In genomic region chr9:886886-887285, GRCh38 we compare ENCODE assay signal across 22 cellular contexts. TPM values are rescaled to one million over a fixed set of nuclear protein-coding genes. Genes with fewer than 3 reads are reported as not detected.
"Had no signal": no experiment of that assay in that cellular context is flagged by ENCODE, and none has a peak within 500 bp of the region (broad histone marks: within the 10 kb centered on the region; RNA-seq: fewer than 3 reads in every experiment).

No MANE protein-coding gene starts in this region.

- FAIRE-seq: HepG2 had no signal

- H3K27me3 ChIP-seq: MG63 had no signal

- DNase-seq: IMR-90, Karpas-422, KG1, MG63, NCI-H1092, NCI-H1105 treated with DMSO at 0.1 percent for 48 hours, NCI-H1417 treated with DMSO at 0.1 percent for 48 hours, NCI-H146, NCI-H1694 treated with DMSO at 0.1 percent for 48 hours, NCI-H1930, NCI-H2081, NCI-H2107, NCI-H345, NCI-H446 treated with DMSO at 0.1 percent for 48 hours, NCI-H510A treated with DMSO at 0.1 percent for 48 hours, SHP77, SK-N-SH, SW 1271 had no signal

- H3K27ac ChIP-seq: RWPE1 had no signal

- ATAC-seq: HepG2 had no signal

- H3K9me3 ChIP-seq: MG63, SK-N-SH had no signal

- H3K36me3 ChIP-seq: MG63 had no signal

- H3K4me3 ChIP-seq: MG63 had no signal

RNA-seq across cellular contexts. Expression of gene DMRT1, which starts 45.4 kb away (rescaled TPM):
- total RNA-seq: HepG2, HT1080, IMR-90, SK-MEL-5 had no signal
